Comparison of ENCODE assay signal across 27 cellular contexts in the genomic region with DNA sequence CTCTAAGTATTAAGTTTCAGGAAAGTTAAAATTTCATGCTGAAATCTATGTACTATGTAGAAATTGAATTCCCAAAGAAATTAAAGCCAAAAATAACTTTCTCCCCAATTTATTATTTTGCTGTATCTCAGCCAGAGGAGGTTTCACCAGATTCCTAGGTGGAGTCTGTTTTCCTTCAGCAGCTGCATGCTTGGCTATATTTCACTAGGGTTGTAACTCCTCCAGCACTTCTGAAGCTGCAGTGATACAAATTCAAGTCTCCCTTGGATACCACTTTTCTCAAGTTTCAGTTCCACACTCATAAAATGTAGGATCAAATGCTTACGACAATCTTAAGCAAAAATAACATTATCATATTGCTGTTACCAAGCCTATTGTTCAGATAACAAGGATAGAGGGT. TPM values are rescaled to one million over a fixed set of nuclear protein-coding genes. Genes with fewer than 3 reads are reported as not detected.
"Had no signal": no experiment of that assay in that cellular context is flagged by ENCODE, and none has a peak within 500 bp of the region (broad histone marks: within the 10 kb centered on the region; RNA-seq: fewer than 3 reads in every experiment).

No MANE protein-coding gene starts in this region.

- FAIRE-seq: kidney, urothelium cell line had no signal

- H3K27me3 ChIP-seq: esophagus muscularis mucosa, gastrocnemius medialis, spleen, tibial nerve, upper lobe of left lung had no signal

- H3K27ac ChIP-seq: coronary artery, esophagus muscularis mucosa, gastrocnemius medialis, left ventricle myocardium inferior, psoas muscle, skin epidermis, spleen, thoracic aorta, tibial nerve, upper lobe of left lung had no signal

- H3K36me3 ChIP-seq: esophagus muscularis mucosa, gastrocnemius medialis, left ventricle myocardium inferior, spleen, thoracic aorta, tibial nerve, upper lobe of left lung had no signal

- ATAC-seq: gastrocnemius medialis; natural killer cell treated with Interleukin-12 subunit alpha and Interleukin-12 subunit beta and Interleukin-15 and Interleukin-18, amount 100 ng/mL, for 72 hours; psoas muscle; stimulated activated naive B cell treated with anti-CD40 and anti-IgM and Interleukin-4, amounts not matched to agents 10 μg/mL and 1 μg/mL and 100 μg/mL, for 72 hours had no signal

- H3K4me3 ChIP-seq: coronary artery, esophagus muscularis mucosa, gastrocnemius medialis, left ventricle myocardium inferior, lung, psoas muscle, skin epidermis, spleen, thoracic aorta, tibial nerve, upper lobe of left lung had no signal

- DNase-seq: dermis blood vessel endothelial cell; effector memory CD4-positive, alpha-beta T cell; foreskin fibroblast; gastrocnemius medialis; head of caudate nucleus; kidney; left cardiac atrium; left ventricle myocardium inferior; naive B cell; nucleus accumbens; posterior cingulate gyrus; psoas muscle; right cardiac atrium; spleen; stimulated activated CD4-positive, alpha-beta T cell treated with anti-CD3 and anti-CD28 coated beads, Interleukin-2, amount 100 ng/mL, for 48 hours; stimulated activated naive B cell treated with anti-CD40 and anti-IgM and Interleukin-4, amounts not matched to agents 10 μg/mL and 1 μg/mL and 100 μg/mL, for 72 hours; upper lobe of left lung had no signal

- H3K9me3 ChIP-seq: esophagus muscularis mucosa, gastrocnemius medialis, left ventricle myocardium inferior, thoracic aorta, tibial nerve, upper lobe of left lung had no signal

- H3K4me1 ChIP-seq: gastrocnemius medialis, left ventricle myocardium inferior, psoas muscle, spleen, tibial nerve, upper lobe of left lung had no signal

RNA-seq across cellular contexts. Expression of a gene that starts 17.2 kb away (rescaled TPM):
- total RNA-seq: dermis blood vessel endothelial cell, endothelial cell of umbilical vein, glomerular endothelial cell had no signal
- polyA plus RNA-seq: endothelial cell of umbilical vein had no signal
